ENCODE assay signal across 10 cellular contexts in the genomic region with DNA sequence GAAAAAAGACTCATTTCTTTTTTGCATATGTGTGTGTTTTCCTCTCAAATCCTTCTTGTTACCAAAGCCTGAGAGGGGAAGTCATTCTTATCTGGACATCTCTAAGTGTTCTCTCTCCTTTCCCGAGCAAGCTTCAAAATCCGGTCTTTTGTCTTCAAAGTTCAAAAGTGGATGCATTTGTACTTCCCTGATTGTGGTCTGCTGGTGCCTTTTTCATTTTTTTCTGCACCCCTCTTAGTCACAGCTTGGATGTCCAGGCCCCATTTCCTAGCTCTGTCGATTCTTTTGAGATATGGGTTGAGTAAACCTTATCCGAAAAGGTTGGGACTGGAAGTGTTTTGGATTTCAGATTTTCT. TPM values are rescaled to one million over a fixed set of nuclear protein-coding genes. Genes with fewer than 3 reads are reported as not detected.
DNase-seq lines count a peak whose midpoint lies in the region; ATAC-seq and TF ChIP-seq lines count a peak whose summit lies in the region.
"Had no signal": no experiment of that assay in that cellular context is flagged by ENCODE, and none has a peak within 500 bp of the region (broad histone marks: within the 10 kb centered on the region; RNA-seq: fewer than 3 reads in every experiment).

No MANE protein-coding gene starts in this region.

- H3K9me1 ChIP-seq in IMR-90 (ENCODE audit: insufficient read depth, low read length): peaks cover 36% of the 10 kb centered on the region

- H2BK15ac ChIP-seq in IMR-90 (ENCODE audit: low read depth, low read length): peak overlapping the region; percentile 32; the same call in 1 of the 3 replicates

- H3K4me3 ChIP-seq in BLaER1: no peak overlapping the region
- H3K4me3 ChIP-seq in IMR-90 (ENCODE audit: insufficient read depth, low read depth, low read length): no peak overlapping the region
- no peak overlapping the region for H3K4me3 ChIP-seq in adrenal gland
- no peak overlapping the region for H3K4me3 ChIP-seq in MM.1S (ENCODE audit: low read length)

- H4K5ac ChIP-seq in IMR-90 (ENCODE audit: low read depth, low read length): no peak overlapping the region

- H2AK5ac ChIP-seq in IMR-90 (ENCODE audit: low read depth, low read length): no peak overlapping the region

- H3K9ac ChIP-seq in BLaER1 (no peak overlapping the region), IMR-90 (ENCODE audit: low read depth, low read length) (no peak overlapping the region), MM.1S (ENCODE audit: low read length) (no peak overlapping the region)

- TF ChIP-seq RAD21 in IMR-90 (IDR thresholded peaks at IDR 0.05; ENCODE audit: low read length): no peak

- no peak overlapping the region; the same call in 1 of the 2 replicates for H2BK20ac ChIP-seq in IMR-90 (ENCODE audit: low read depth, low read length)

- H3K4me3 Mint-ChIP-seq in mesothelial cell of epicardium: no peak overlapping the region

- BruUV-seq in IMR-90 (replicated peaks; lab: Mats Ljungman, UMichigan): no TSS peak

- H3K9me3 ChIP-seq in BLaER1 (no peaks in the 10 kb centered on the region), IMR-90 (ENCODE audit: control insufficient read depth, insufficient read depth, low read length) (no peaks in the 10 kb centered on the region), adrenal gland (replicated peaks in 1 of 3) (no peaks in the 10 kb centered on the region), MM.1S (replicated peaks; ENCODE audit: insufficient read depth, low read length) (no peaks in the 10 kb centered on the region)

- peaks cover 3% of the 10 kb centered on the region; the same call in 1 of the 2 replicates for H3K79me2 ChIP-seq in MM.1S (ENCODE audit: low read length)

- H3K4me1 ChIP-seq in BLaER1: peaks cover 64% of the 10 kb centered on the region
- H3K4me1 ChIP-seq in IMR-90 (ENCODE audit: control insufficient read depth, insufficient read depth, low read length): peaks cover 25% of the 10 kb centered on the region
- peaks cover 0 to 22% of the 10 kb centered on the region in 2 donors for H3K4me1 ChIP-seq in adrenal gland (replicated peaks in 1 of 2)
- peaks cover 19% of the 10 kb centered on the region for H3K4me1 ChIP-seq in MM.1S (ENCODE audit: low read length)

- TF ChIP-seq POLR2A in IMR-90 (IDR thresholded peaks at IDR 0.05; ENCODE audit: low read depth, low read length) (no peak), adrenal gland (IDR thresholded peaks at IDR 0.05) (no peak)

- TF ChIP-seq CTCF in IMR-90 (conservative IDR thresholded peaks at IDR 0.05; ENCODE audit: low read depth, low read length) (no peak), adrenal gland (IDR thresholded peaks at IDR 0.05) (no peak), mesothelial cell of epicardium (IDR thresholded peaks at IDR 0.05; ENCODE audit: unreplicated experiment) (no peak), MM.1S (IDR thresholded peaks at IDR 0.05; ENCODE audit: low read length) (no peak)

- ATAC-seq in IMR-90 (ENCODE audit: low read depth) (no peak), sciatic nerve (no peak)

- H3K36me3 Mint-ChIP-seq in mesothelial cell of epicardium: peaks cover 6% of the 10 kb centered on the region

- no CpG with 5 or more reads among the region's 4 CpGs for WGBS in IMR-90 (ENCODE audit: extremely low coverage in 2 of 2, insufficient read length in 1 of 2), 2 experiments
- 69 to 79% (median 76%) methylated on average over 4 of the region's 4 CpGs for WGBS in adrenal gland, 4 donors

- no peaks in the 10 kb centered on the region for H3K9me3 Mint-ChIP-seq in mesothelial cell of epicardium

- CTCF ChIA-PET in IMR-90 (lab: Yijun Ruan, JAX): no interaction called here

- no peak overlapping the region; the same call in 1 of the 2 replicates for H3K14ac ChIP-seq in IMR-90 (replicated peaks; ENCODE audit: low read depth, low read length)

- peak overlapping the region; percentile 15; the same call in 1 of the 2 replicates for H3K4ac ChIP-seq in IMR-90 (ENCODE audit: low read depth, low read length)

- no peak for DNase-seq in IMR-90
- DNase-seq in adrenal gland: peak in 1 of 7 donors; percentile 29
- no peak for DNase-seq in mesothelial cell of epicardium (ENCODE audit: low spot score in 2 of 2, unreplicated experiment in 2 of 2)
- no peak for DNase-seq in sciatic nerve (ENCODE audit: low spot score)
- DNase-seq in NCI-H526 treated with DMSO at 0.1 percent for 48 hours (lab: John Stamatoyannopoulos, UW): no peak
- no peak for DNase-seq in NCI-H2107 (lab: John Stamatoyannopoulos, UW)
- no peak for DNase-seq in MM.1S
- DNase-seq: foreskin melanocyte, NCI-H2081 had no signal

- H3K4me2 ChIP-seq in BLaER1 (peak overlapping the region; percentile 60), IMR-90 (ENCODE audit: low read depth, low read length) (no peak overlapping the region), MM.1S (ENCODE audit: low read depth, low read length) (no peak overlapping the region)

- intact Hi-C loops in IMR-90 (cut with micrococcal nuclease): no loop called here
- intact Hi-C loops in adrenal gland (cut with DNase I): no loop called here
- intact Hi-C loops in sciatic nerve (cut with DNase I): no loop called here

- H2AFZ ChIP-seq in IMR-90 (replicated peaks; ENCODE audit: low read length, poor library complexity) (no peak overlapping the region), MM.1S (ENCODE audit: low read length) (no peak overlapping the region)

- in situ Hi-C loops in IMR-90 (cut with MboI; ENCODE audit: low sequenced_read_pairs): no loop called here

- H3K36me3 ChIP-seq in BLaER1: peaks cover 20% of the 10 kb centered on the region; the same call in 1 of the 2 replicates
- peaks cover 1% of the 10 kb centered on the region; the same call in 1 of the 2 replicates for H3K36me3 ChIP-seq in IMR-90 (ENCODE audit: control insufficient read depth, insufficient read depth, low read length)
- H3K36me3 ChIP-seq in adrenal gland (replicated peaks in 1 of 2): peaks cover 0 to 4% of the 10 kb centered on the region in 2 donors
- no peaks in the 10 kb centered on the region for H3K36me3 ChIP-seq in MM.1S (replicated peaks; ENCODE audit: insufficient read depth, low read length)

- peak overlapping the region; percentile 45 for H3K27ac Mint-ChIP-seq in mesothelial cell of epicardium

- H3K27ac ChIP-seq in BLaER1: peak overlapping the region; percentile 43
- no peak overlapping the region for H3K27ac ChIP-seq in IMR-90 (ENCODE audit: insufficient read depth, low read length)
- H3K27ac ChIP-seq in adrenal gland: peak overlapping the region in 3 of 5 donors; percentile 47 to 82 (median 62)
- no peak overlapping the region for H3K27ac ChIP-seq in MM.1S (ENCODE audit: low read length)

- H4K91ac ChIP-seq in IMR-90 (ENCODE audit: insufficient read depth, low read depth, low read length): 0 out of 2 replicates have a peak overlapping the region, but pooled peaks have one; percentile 17

- H3K23ac ChIP-seq in IMR-90 (ENCODE audit: low read depth, low read length): no peak overlapping the region

- H3K27me3 ChIP-seq in BLaER1: no peaks in the 10 kb centered on the region
- no peaks in the 10 kb centered on the region for H3K27me3 ChIP-seq in IMR-90 (ENCODE audit: control insufficient read depth, insufficient read depth, low read length)
- no peaks in the 10 kb centered on the region for H3K27me3 ChIP-seq in adrenal gland
- H3K27me3 ChIP-seq in MM.1S (replicated peaks; ENCODE audit: insufficient read depth, low read length): no peaks in the 10 kb centered on the region

- no peak overlapping the region for H3K18ac ChIP-seq in IMR-90 (ENCODE audit: low read depth, low read length)

- H3K27me3 Mint-ChIP-seq in mesothelial cell of epicardium (ENCODE audit: low read depth): no peaks in the 10 kb centered on the region

- no peak overlapping the region for H3K56ac ChIP-seq in IMR-90 (ENCODE audit: extremely low read depth, insufficient read depth, low read length)

- H2AK9ac ChIP-seq in IMR-90 (replicated peaks; ENCODE audit: low read depth, low read length, poor library complexity): no peak overlapping the region

- H4K8ac ChIP-seq in IMR-90 (ENCODE audit: low read depth in 2 of 2, low read length in 2 of 2): no peak overlapping the region

- POLR2A ChIA-PET in IMR-90 (lab: Charles Lee; ENCODE audit: unreplicated experiment): interaction anchor here (0.6 kb wide), 1 partner anchor 509 kb away, joined by 4 read pairs; no protein-coding TSS in a partner anchor

- peaks cover 25% of the 10 kb centered on the region for H3K4me1 Mint-ChIP-seq in mesothelial cell of epicardium

- H4K20me1 ChIP-seq in BLaER1 (no peaks in the 10 kb centered on the region), IMR-90 (ENCODE audit: insufficient read depth, low read length) (no peaks in the 10 kb centered on the region), MM.1S (ENCODE audit: insufficient read depth, low read length) (no peaks in the 10 kb centered on the region)

- no peak overlapping the region for H2BK5ac ChIP-seq in IMR-90 (ENCODE audit: low read depth, low read length, poor library complexity, severe bottlenecking)

- no peak overlapping the region for H2BK120ac ChIP-seq in IMR-90 (ENCODE audit: low read depth, low read length)

- H3F3A ChIP-seq in MM.1S (ENCODE audit: insufficient read depth, low read length): peaks cover 10% of the 10 kb centered on the region; the same call in 1 of the 2 replicates

- dilution Hi-C loops in IMR-90 (cut with HindIII; ENCODE audit: low sequenced_read_pairs, unreplicated experiment): no loop called here

- H3K9me2 ChIP-seq in MM.1S (replicated peaks; ENCODE audit: insufficient read depth, low read length): no peaks in the 10 kb centered on the region

- H3K79me1 ChIP-seq in IMR-90 (ENCODE audit: low read depth in 1 of 2, low read length in 2 of 2): peaks cover 44 to 89% of the 10 kb centered on the region in 2 experiments

TF ChIP-seq in IMR-90, 13 proteins besides CTCF, POLR2A, EP300 and RAD21 (continues in another document):
- TF ChIP-seq MXI1 (IDR thresholded peaks at IDR 0.05; ENCODE audit: borderline replicate concordance, low read depth, low read length) (no peak), FOS (IDR thresholded peaks at IDR 0.05; ENCODE audit: low read depth, low read length) (no peak), MAFK (IDR thresholded peaks at IDR 0.05; ENCODE audit: low read depth, low read length) (no peak), NFE2L2 (IDR thresholded peaks at IDR 0.05; ENCODE audit: low read depth, low read length) (no peak)

RNA-seq across cellular contexts. Expression of a gene that starts 34.8 kb away (rescaled TPM):
- total RNA-seq in IMR-90 (2012; rRNA removed) (26.4 and 29.0 TPM in 2 replicates), adrenal gland (10 to 100 TPM in 7 of 8 donors, 1 to 10 TPM in 1; 8.0 to 17.0 (median 14.2) TPM), mesothelial cell of epicardium (14.5 to 16.1 TPM (median 15.8 TPM) in 3 replicates), sciatic nerve (27.3 TPM)
- polyA plus RNA-seq in IMR-90 (2012; rRNA removed) (21.0 and 21.1 TPM in 2 replicates), adrenal gland (1 to 10 TPM; 5.9 to 7.4 (median 6.2) TPM)
- 13.2 and 20.3 TPM in 2 replicates for polyA plus RNA-seq in IMR-90 (2012; cell fraction: cytosol; rRNA removed)
- polyA plus RNA-seq in IMR-90 (2012; cell fraction: nucleus; rRNA removed; ENCODE audit: low replicate concordance): 10.2 and 11.2 TPM in 2 replicates

RNA-seq across cellular contexts. Expression of a gene that starts 43.7 kb away (rescaled TPM):
- under 0.01 TPM in 2 replicates for total RNA-seq in IMR-90 (2012; rRNA removed)
- polyA plus RNA-seq in IMR-90 (2012; rRNA removed): 0.37 and 0.38 TPM in 2 replicates
- polyA plus RNA-seq in IMR-90 (2012; cell fraction: cytosol; rRNA removed): 0.10 and 0.12 TPM in 2 replicates
- 2.3 and 3.5 TPM in 2 replicates for polyA plus RNA-seq in IMR-90 (2012; cell fraction: nucleus; rRNA removed; ENCODE audit: low replicate concordance)
- total RNA-seq in adrenal gland: 1 to 10 TPM in 3 of 8 donors, under 1 TPM in 5; under 0.01 to 1.6 (median 0.49) TPM
- 1 to 10 TPM in 2 of 3 donors, under 1 TPM in 1; 0.42 to 6.8 (median 2.8) TPM for polyA plus RNA-seq in adrenal gland
- total RNA-seq in mesothelial cell of epicardium: 2.1 to 2.7 TPM (median 2.3 TPM) in 3 replicates
- total RNA-seq in sciatic nerve: 35.0 TPM

Comparison
In these comparisons a context has a peak if more than half of its experiments do, and no peak if none do; other contexts are left out.
1. H3K27ac ChIP-seq: peak in BLaER1 (single experiment) and adrenal gland (3 of 5); none in IMR-90 (single experiment) and MM.1S (single experiment).